ENCODE assay signal across 1 cellular context in the genomic region with DNA sequence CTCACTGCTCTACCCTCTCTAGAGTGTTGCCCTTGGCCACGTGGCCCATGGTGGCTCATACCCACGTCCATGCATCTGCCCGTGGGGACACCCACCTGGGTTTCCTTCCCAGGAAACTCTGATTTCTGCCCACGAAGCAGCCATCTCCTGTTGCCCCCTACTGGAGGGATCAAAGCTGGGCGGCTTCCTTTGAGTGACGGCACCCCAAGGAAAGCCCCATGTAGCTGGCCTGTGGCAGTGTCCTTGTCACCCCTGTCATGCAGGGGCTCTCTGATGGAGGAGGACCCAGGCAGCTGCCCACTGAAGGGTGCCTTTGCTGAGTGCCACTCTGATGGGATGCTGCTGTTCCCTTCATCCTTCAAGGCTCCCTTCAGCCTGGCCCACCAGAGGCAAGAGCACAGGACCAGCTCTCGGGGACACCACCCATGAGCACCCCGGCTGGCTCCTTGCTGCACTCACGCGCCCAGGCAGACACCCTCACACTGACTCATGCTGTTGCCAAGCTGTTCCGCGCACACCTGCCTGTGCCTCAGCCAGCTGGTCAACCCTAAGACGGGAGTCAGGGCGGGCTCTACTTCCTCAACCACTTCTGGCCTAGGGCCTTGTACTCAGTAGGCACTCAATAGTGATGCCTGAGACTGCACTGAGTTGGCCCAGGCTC.
TF ChIP-seq lines count a peak whose summit lies in the region.

No MANE protein-coding gene starts in this region.

TF ChIP-seq in IMR-90, 13 proteins besides CTCF, POLR2A, EP300 and RAD21 (continued from another document):
- TF ChIP-seq, protein P1, sequence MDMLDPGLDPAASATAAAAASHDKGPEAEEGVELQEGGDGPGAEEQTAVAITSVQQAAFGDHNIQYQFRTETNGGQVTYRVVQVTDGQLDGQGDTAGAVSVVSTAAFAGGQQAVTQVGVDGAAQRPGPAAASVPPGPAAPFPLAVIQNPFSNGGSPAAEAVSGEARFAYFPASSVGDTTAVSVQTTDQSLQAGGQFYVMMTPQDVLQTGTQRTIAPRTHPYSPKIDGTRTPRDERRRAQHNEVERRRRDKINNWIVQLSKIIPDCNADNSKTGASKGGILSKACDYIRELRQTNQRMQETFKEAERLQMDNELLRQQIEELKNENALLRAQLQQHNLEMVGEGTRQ (IDR thresholded peaks at IDR 0.05; ENCODE audit: low read depth, low read length): no peak
- TF ChIP-seq, protein P2, sequence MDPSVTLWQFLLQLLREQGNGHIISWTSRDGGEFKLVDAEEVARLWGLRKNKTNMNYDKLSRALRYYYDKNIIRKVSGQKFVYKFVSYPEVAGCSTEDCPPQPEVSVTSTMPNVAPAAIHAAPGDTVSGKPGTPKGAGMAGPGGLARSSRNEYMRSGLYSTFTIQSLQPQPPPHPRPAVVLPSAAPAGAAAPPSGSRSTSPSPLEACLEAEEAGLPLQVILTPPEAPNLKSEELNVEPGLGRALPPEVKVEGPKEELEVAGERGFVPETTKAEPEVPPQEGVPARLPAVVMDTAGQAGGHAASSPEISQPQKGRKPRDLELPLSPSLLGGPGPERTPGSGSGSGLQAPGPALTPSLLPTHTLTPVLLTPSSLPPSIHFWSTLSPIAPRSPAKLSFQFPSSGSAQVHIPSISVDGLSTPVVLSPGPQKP (IDR thresholded peaks at IDR 0.05; ENCODE audit: borderline replicate concordance, low read depth, low read length): no peak
- TF ChIP-seq SMC3 (IDR thresholded peaks at IDR 0.05; ENCODE audit: low read depth, low read length) (no peak), FOS (IDR thresholded peaks at IDR 0.05; ENCODE audit: low read depth, low read length) (no peak)
